In the genomic region with DNA sequence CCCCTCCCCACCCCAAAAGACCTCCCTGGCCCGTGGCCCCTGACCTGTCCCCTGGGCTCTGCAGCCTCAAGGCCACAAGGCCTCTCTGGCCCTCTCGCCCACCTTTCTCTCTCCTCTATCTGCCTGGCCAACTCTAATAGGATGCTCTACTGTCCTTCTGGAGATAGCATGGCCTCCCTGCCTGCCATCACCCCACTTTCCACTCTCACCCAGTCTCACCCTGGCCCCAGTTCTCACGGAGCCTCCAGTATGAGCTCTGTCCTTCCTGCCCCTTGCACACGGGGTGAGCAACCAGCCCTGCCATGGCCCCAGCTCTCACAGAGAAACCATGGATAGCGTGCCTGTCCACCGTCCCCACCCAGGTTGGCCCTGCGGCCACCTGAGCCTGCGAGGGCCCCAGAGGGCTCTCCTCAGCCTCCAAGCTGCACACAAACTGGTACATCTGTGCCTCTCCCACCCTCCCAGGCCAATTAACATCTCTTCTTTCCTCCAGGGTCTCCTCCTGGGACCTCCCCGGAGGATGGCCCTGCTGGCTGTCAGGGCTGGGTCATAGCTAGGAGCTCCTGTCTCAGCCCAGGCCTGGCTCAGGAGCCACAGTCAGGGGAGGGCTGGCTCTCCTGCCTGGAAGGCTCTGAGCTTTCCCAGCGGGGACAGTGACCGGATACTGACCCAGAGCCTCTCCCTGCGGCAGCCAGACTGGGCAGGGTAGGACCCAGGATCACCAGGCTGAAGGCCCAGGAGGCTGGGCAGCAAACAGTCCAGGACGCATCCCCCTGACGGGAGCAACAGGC, we compare ENCODE assay signal across 12 cellular contexts. TPM values are rescaled to one million over a fixed set of nuclear protein-coding genes. Genes with fewer than 3 reads are reported as not detected.
DNase-seq lines count a peak whose midpoint lies in the region; ATAC-seq and TF ChIP-seq lines count a peak whose summit lies in the region.
"Had no signal": no experiment of that assay in that cellular context is flagged by ENCODE, and none has a peak within 500 bp of the region (broad histone marks: within the 10 kb centered on the region; RNA-seq: fewer than 3 reads in every experiment).

No MANE protein-coding gene starts in this region.

- H3K27ac ChIP-seq in DND-41 (ENCODE audit: low read length) (peak overlapping the region; percentile 64), Karpas-422 (ENCODE audit: low read length) (peak overlapping the region; percentile 13; the same call in 1 of the 2 replicates), PC-9 (no peak overlapping the region)
- H3K27ac ChIP-seq: thoracic aorta had no signal

- no peak for DNase-seq in DND-41
- no peak for DNase-seq in Karpas-422
- DNase-seq in natural killer cell treated with Interleukin-12 subunit alpha and Interleukin-12 subunit beta and Interleukin-15 and Interleukin-18, amount 100 ng/mL, for 72 hours (ENCODE audit: low spot score), result no peak
- no peak for DNase-seq in HK-2 (ENCODE audit: unreplicated experiment)
- DNase-seq in PC-9, result no peak
- no peak for DNase-seq in cerebellum (ENCODE audit: low spot score)
- DNase-seq: NCI-H1105, NCI-H510A treated with DMSO at 0.1 percent for 48 hours had no signal

- no peaks in the 10 kb centered on the region for H3K27me3 ChIP-seq in DND-41 (ENCODE audit: insufficient read depth, low read length, poor library complexity)
- H3K27me3 ChIP-seq in Karpas-422 (ENCODE audit: low read length), result no peaks in the 10 kb centered on the region; the same call in 1 of the 2 replicates
- H3K27me3 ChIP-seq in PC-9 (ENCODE audit: insufficient read depth, low read depth), result no peaks in the 10 kb centered on the region

- H3K27me3 Mint-ChIP-seq in brain, result peaks cover 2% of the 10 kb centered on the region
- H3K27me3 Mint-ChIP-seq in natural killer cell treated with Interleukin-12 subunit alpha and Interleukin-12 subunit beta and Interleukin-15 and Interleukin-18, amount 100 ng/mL, for 72 hours, result no peaks in the 10 kb centered on the region

- H3K27ac Mint-ChIP-seq in brain, result peak overlapping the region; percentile 76 to 99 (median 92)
- peak overlapping the region; percentile 84 to 92 for H3K27ac Mint-ChIP-seq in natural killer cell treated with Interleukin-12 subunit alpha and Interleukin-12 subunit beta and Interleukin-15 and Interleukin-18, amount 100 ng/mL, for 72 hours

- H3K36me3 Mint-ChIP-seq in brain, result peaks cover 3% of the 10 kb centered on the region
- no peaks in the 10 kb centered on the region for H3K36me3 Mint-ChIP-seq in natural killer cell treated with Interleukin-12 subunit alpha and Interleukin-12 subunit beta and Interleukin-15 and Interleukin-18, amount 100 ng/mL, for 72 hours

- H2AFZ ChIP-seq in DND-41 (ENCODE audit: low read depth, low read length) (peak overlapping the region; percentile 1; the same call in 1 of the 2 replicates), Karpas-422 (ENCODE audit: low read length) (peak overlapping the region; percentile 85; the same call in 1 of the 2 replicates), PC-9 (no peak overlapping the region)

- CTCF ChIA-PET in PC-9 (lab: Charles Lee), result no interaction called here

- no peaks in the 10 kb centered on the region for H3F3A ChIP-seq in PC-9 (ENCODE audit: insufficient read depth, low read depth)

- intact Hi-C loops in PC-9 (cut with micrococcal nuclease; ENCODE audit: unreplicated experiment), result no loop called here

- peaks cover 96% of the 10 kb centered on the region for H3K4me1 Mint-ChIP-seq in brain
- peaks cover 16 to 25% of the 10 kb centered on the region in 2 donors for H3K4me1 Mint-ChIP-seq in natural killer cell treated with Interleukin-12 subunit alpha and Interleukin-12 subunit beta and Interleukin-15 and Interleukin-18, amount 100 ng/mL, for 72 hours (ENCODE audit: low read depth in 2 of 2)

- BruUV-seq in PC-9 (replicated peaks; lab: Mats Ljungman, UMichigan), result no TSS peak

- POLR2A ChIA-PET in PC-9 (lab: Charles Lee; ENCODE audit: unreplicated experiment), result no interaction called here

- no peaks in the 10 kb centered on the region for H4K20me1 ChIP-seq in DND-41 (ENCODE audit: insufficient read depth, low read length)
- H4K20me1 ChIP-seq in Karpas-422 (ENCODE audit: insufficient read depth, low read depth, low read length), result no peaks in the 10 kb centered on the region
- no peaks in the 10 kb centered on the region for H4K20me1 ChIP-seq in PC-9 (ENCODE audit: insufficient read depth)

- H3K9me3 ChIP-seq in DND-41 (ENCODE audit: insufficient read depth, low read length, severe bottlenecking) (no peaks in the 10 kb centered on the region), Karpas-422 (ENCODE audit: low read length) (no peaks in the 10 kb centered on the region), PC-9 (ENCODE audit: insufficient read depth, low read depth) (no peaks in the 10 kb centered on the region)
- H3K9me3 ChIP-seq: thoracic aorta had no signal

- peaks cover 0 to 3% (median 0%) of the 10 kb centered on the region in 5 experiments for H3K9me3 Mint-ChIP-seq in brain
- no peaks in the 10 kb centered on the region for H3K9me3 Mint-ChIP-seq in natural killer cell treated with Interleukin-12 subunit alpha and Interleukin-12 subunit beta and Interleukin-15 and Interleukin-18, amount 100 ng/mL, for 72 hours

- no peak for TF ChIP-seq CTCF in DND-41 (IDR thresholded peaks at IDR 0.05; ENCODE audit: borderline replicate concordance, extremely low read depth, low read length, poor library complexity, severe bottlenecking)
- TF ChIP-seq CTCF in brain (conservative IDR thresholded peaks at IDR 0.05), result no peak
- TF ChIP-seq CTCF in PC-9 (conservative IDR thresholded peaks at IDR 0.05), result no peak

- peak overlapping the region; percentile 10; the same call in 1 of the 2 replicates for H3K9ac ChIP-seq in DND-41 (ENCODE audit: low read depth, low read length)
- H3K9ac ChIP-seq in Karpas-422 (ENCODE audit: low read length), result peak overlapping the region; percentile 65

- ATAC-seq in DND-41 (ENCODE audit: insufficient read depth, low read depth), result no peak
- peak in 1 of 2 donors; percentile 8 for ATAC-seq in natural killer cell treated with Interleukin-12 subunit alpha and Interleukin-12 subunit beta and Interleukin-15 and Interleukin-18, amount 100 ng/mL, for 72 hours
- ATAC-seq in GM21528 (IDR thresholded peaks at IDR 0.05; ENCODE audit: low FRiP score, unreplicated experiment), result no peak
- ATAC-seq: sciatic nerve had no signal

- H3K4me3 ChIP-seq in DND-41 (ENCODE audit: low read depth in 1 of 2, low read length in 2 of 2) (no peak overlapping the region), Karpas-422 (ENCODE audit: low read length) (peak overlapping the region; percentile 46; the same call in 1 of the 2 replicates), PC-9 (no peak overlapping the region)
- H3K4me3 ChIP-seq: thoracic aorta had no signal

- H3K4me1 ChIP-seq in DND-41 (ENCODE audit: insufficient read depth, low read length), result peaks cover 43% of the 10 kb centered on the region
- peaks cover 50% of the 10 kb centered on the region for H3K4me1 ChIP-seq in Karpas-422 (ENCODE audit: low read length)
- H3K4me1 ChIP-seq in PC-9 (replicated peaks; ENCODE audit: insufficient read depth), result no peaks in the 10 kb centered on the region

- H3K36me3 ChIP-seq in DND-41 (ENCODE audit: insufficient read depth, low read length) (no peaks in the 10 kb centered on the region), Karpas-422 (ENCODE audit: insufficient read depth, low read length) (no peaks in the 10 kb centered on the region), PC-9 (ENCODE audit: low read depth) (no peaks in the 10 kb centered on the region)
- H3K36me3 ChIP-seq: thoracic aorta had no signal

- H3K9me2 ChIP-seq in Karpas-422 (replicated peaks; ENCODE audit: insufficient read depth, low read length) (no peaks in the 10 kb centered on the region), PC-9 (ENCODE audit: insufficient read depth) (no peaks in the 10 kb centered on the region)

- H3K79me2 ChIP-seq in DND-41 (ENCODE audit: insufficient read depth, low read length) (no peaks in the 10 kb centered on the region), Karpas-422 (ENCODE audit: low read length) (no peaks in the 10 kb centered on the region), PC-9 (ENCODE audit: low read depth) (no peaks in the 10 kb centered on the region)

- peak overlapping the region; percentile 28 to 77 (median 57) for H3K4me3 Mint-ChIP-seq in brain
- peak overlapping the region; percentile 84 for H3K4me3 Mint-ChIP-seq in natural killer cell treated with Interleukin-12 subunit alpha and Interleukin-12 subunit beta and Interleukin-15 and Interleukin-18, amount 100 ng/mL, for 72 hours

- H3K4me2 ChIP-seq in DND-41 (ENCODE audit: insufficient read depth, low read length) (peak overlapping the region; percentile 8; the same call in 1 of the 2 replicates), Karpas-422 (ENCODE audit: low read depth, low read length, poor library complexity, severe bottlenecking) (peak overlapping the region; percentile 60), PC-9 (no peak overlapping the region)

RNA-seq across cellular contexts. Expression of gene RTN4R, which starts 22.3 kb away (rescaled TPM):
- total RNA-seq in Karpas-422 (2014; rRNA removed; shearing (Covaris generic); ENCODE audit: low replicate concordance), result 0.29 and 0.30 TPM in 2 replicates
- 21.3 TPM for polyA plus RNA-seq in brain (ENCODE audit: insufficient read depth, low read depth, low replicate concordance)
- under 1 TPM; 0.48 to 0.78 TPM for total RNA-seq in natural killer cell treated with Interleukin-12 subunit alpha and Interleukin-12 subunit beta and Interleukin-15 and Interleukin-18, amount 100 ng/mL, for 72 hours
- total RNA-seq in PC-9 (2021), result 5.0 and 7.0 TPM in 2 replicates
- 8.0 TPM for total RNA-seq in cerebellum
